Comparison of ENCODE assay signal across 17 cellular contexts in genomic region chr11:73749118-73749517, GRCh38. TPM values are rescaled to one million over a fixed set of nuclear protein-coding genes. Genes with fewer than 3 reads are reported as not detected.
A peak's percentile ranks its signal among the peaks of the same experiment; 100 is the strongest.
DNase-seq lines count a peak whose midpoint lies in the region; ATAC-seq, FAIRE-seq and TF ChIP-seq lines count a peak whose summit lies in the region.
"Had no signal": no experiment of that assay in that cellular context is flagged by ENCODE, and none has a peak within 500 bp of the region (broad histone marks: within the 10 kb centered on the region; RNA-seq: fewer than 3 reads in every experiment).

No MANE protein-coding gene starts in this region.

- H3K36me3 ChIP-seq in HepG2 (replicated peaks in 1 of 2; ENCODE audit: control insufficient read depth in 1 of 2, insufficient read depth in 2 of 2, low read length in 2 of 2) = peaks cover 0 to 6% of the 10 kb centered on the region in 2 experiments; a peak in 2 of 5 replicates
- H3K36me3 ChIP-seq in right lobe of liver = no peaks in the 10 kb centered on the region
- no peaks in the 10 kb centered on the region; the same call in 2 of the 3 replicates for H3K36me3 ChIP-seq in K562 (ENCODE audit: control insufficient read depth, insufficient read depth, low read length)
- peaks cover 3% of the 10 kb centered on the region for H3K36me3 ChIP-seq in brain microvascular endothelial cell (replicated peaks)

- H3K4me3 ChIP-seq in HepG2 (replicated peaks in 1 of 3; ENCODE audit: insufficient read depth in 1 of 3, low read depth in 2 of 3, low read length in 3 of 3) (no peak overlapping the region), right lobe of liver (no peak overlapping the region), K562 (no peak overlapping the region), brain microvascular endothelial cell (ENCODE audit: low read depth, low read length) (no peak overlapping the region)
- H3K4me3 ChIP-seq: BLaER1 treated with 17β-estradiol and CSF1 and Interleukin-3, amounts not matched to agents 10 nM and 100 nM; GM12878; GM23248 had no signal

- H2AFZ ChIP-seq in HepG2 (ENCODE audit: low read length) (no peak overlapping the region), K562 (ENCODE audit: low read depth, low read length) (no peak overlapping the region)
- H2AFZ ChIP-seq: GM23248 had no signal

- peaks cover 20% of the 10 kb centered on the region for H3K4me1 Mint-ChIP-seq in neural crest cell

- TF ChIP-seq EP300 in HepG2 (IDR thresholded peaks at IDR 0.05; ENCODE audit: low read depth in 2 of 2, low read length in 2 of 2) = no peak
- no peak for TF ChIP-seq EP300 in HepG2 (CRISPR knock-in tag; IDR thresholded peaks at IDR 0.05; ENCODE audit: borderline replicate concordance)
- no peak for TF ChIP-seq EP300 in K562 (IDR thresholded peaks at IDR 0.05; ENCODE audit: low read length)

- peak; percentile 67 for DNase-seq in HepG2 (ENCODE audit: low spot score)
- no peak for DNase-seq in right lobe of liver
- no peak for DNase-seq in K562 (ENCODE audit: extremely low read depth in 1 of 4, low spot score in 3 of 4)
- no peak for DNase-seq in neural crest cell (ENCODE audit: low read depth, low spot score)
- no peak for DNase-seq in brain microvascular endothelial cell
- no peak for DNase-seq in SHP77 (lab: John Stamatoyannopoulos, UW)
- no peak for DNase-seq in retina
- DNase-seq in HPDE6-E6E7 (ENCODE audit: extremely low spot score) = no peak
- DNase-seq: ACHN; CD4-positive, CD25-positive, alpha-beta regulatory T cell; DMS79; GM23248; H7; IMR-90 had no signal

- TF ChIP-seq CTCF in HepG2 (CRISPR knock-in tag; IDR thresholded peaks at IDR 0.05) (no peak), right lobe of liver (IDR thresholded peaks at IDR 0.05) (no peak), K562 (IDR thresholded peaks at IDR 0.05 in 2 of 3, conservative IDR thresholded peaks at IDR 0.05 in 1 of 3; ENCODE audit: insufficient read depth in 2 of 3, low read depth in 1 of 3, low read length in 3 of 3) (no peak), neural crest cell (conservative IDR thresholded peaks at IDR 0.05) (no peak), brain microvascular endothelial cell (IDR thresholded peaks at IDR 0.05; ENCODE audit: low read depth, low read length, missing control alignments) (no peak)

- BruUV-seq in HepG2 (replicated peaks; lab: Mats Ljungman, UMichigan) (no TSS peak), K562 (replicated peaks; lab: Mats Ljungman, UMichigan) (no TSS peak)

- no peak overlapping the region for H3K4me3 Mint-ChIP-seq in neural crest cell
- H3K4me3 Mint-ChIP-seq: CD4-positive, CD25-positive, alpha-beta regulatory T cell had no signal

- H3K79me2 ChIP-seq in HepG2 (ENCODE audit: insufficient read depth, low read length) (peaks cover 94% of the 10 kb centered on the region), K562 (ENCODE audit: control insufficient read depth, insufficient read depth, low read length) (peaks cover 74% of the 10 kb centered on the region)

- H3K4me1 ChIP-seq in HepG2 (ENCODE audit: insufficient read depth, low read length) (peaks cover 98% of the 10 kb centered on the region), right lobe of liver (peaks cover 0 to 43% (median 6%) of the 10 kb centered on the region in 4 donors), K562 (replicated peaks in 1 of 2; ENCODE audit: control insufficient read depth in 2 of 2, insufficient read depth in 2 of 2, low read length in 2 of 2) (peaks cover 2 to 3% of the 10 kb centered on the region in 2 experiments; a peak in 1 of 5 replicates)

- ATAC-seq in HepG2 (0 out of 3 replicates have a peak, but pooled peaks have one; percentile 23), right lobe of liver (no peak), K562 (no peak)
- ATAC-seq: GM12878 had no signal

- H3K4me2 ChIP-seq in HepG2 (ENCODE audit: low read depth, low read length) = peak overlapping the region; percentile 71
- no peak overlapping the region for H3K4me2 ChIP-seq in K562 (ENCODE audit: insufficient read depth, low read length)

- in situ Hi-C loops in HepG2 (cut with HindIII; ENCODE audit: extremely low pct_ligation_motif_present, low pct_unique_long_range_greater_than_20kb) = no loop called here
- in situ Hi-C loops in K562 (cut with MboI) = no loop called here
- in situ Hi-C loops in brain microvascular endothelial cell (cut with HindIII; ENCODE audit: low pct_ligation_motif_present, low sequenced_read_pairs) = no loop called here

- TF ChIP-seq POLR2A in HepG2 (IDR thresholded peaks at IDR 0.05; ENCODE audit: insufficient read depth in 1 of 2, low read depth in 2 of 2, low read length in 2 of 2) (no peak), right lobe of liver (IDR thresholded peaks at IDR 0.05) (no peak), K562 (conservative IDR thresholded peaks at IDR 0.05) (no peak)

- no peak for FAIRE-seq in HepG2 (lab: Jason Lieb, UNC)
- FAIRE-seq in K562 (lab: Jason Lieb, UNC) = no peak
- FAIRE-seq: GM12878, GM18507 had no signal

- peaks cover 18% of the 10 kb centered on the region for H4K20me1 ChIP-seq in HepG2 (ENCODE audit: insufficient read depth, low read length)
- peaks cover 13% of the 10 kb centered on the region for H4K20me1 ChIP-seq in K562 (replicated peaks; ENCODE audit: control insufficient read depth, insufficient read depth, low read length)

- no peaks in the 10 kb centered on the region for H3K27me3 Mint-ChIP-seq in neural crest cell (ENCODE audit: low read depth)
- H3K27me3 Mint-ChIP-seq: CD4-positive, CD25-positive, alpha-beta regulatory T cell had no signal

- H3K9ac ChIP-seq in HepG2 (ENCODE audit: insufficient read depth, low read depth, low read length) (no peak overlapping the region), K562 (ENCODE audit: insufficient read depth in 1 of 2, low read depth in 2 of 2, low read length in 2 of 2) (no peak overlapping the region)
- H3K9ac ChIP-seq: BLaER1 treated with 17β-estradiol and CSF1 and Interleukin-3, amounts not matched to agents 10 nM and 100 nM; GM23248 had no signal

- intact Hi-C loops in HepG2 (cut with micrococcal nuclease; ENCODE audit: unreplicated experiment) = no loop called here
- intact Hi-C loops in right lobe of liver (cut with DNase I) = no loop called here
- intact Hi-C loops in K562 (cut with micrococcal nuclease) = no loop called here

- no peaks in the 10 kb centered on the region for H3K9me3 Mint-ChIP-seq in neural crest cell
- H3K9me3 Mint-ChIP-seq: CD4-positive, CD25-positive, alpha-beta regulatory T cell had no signal

- H3K27ac ChIP-seq in HepG2 (ENCODE audit: extremely low read length, insufficient read depth, low read length) (peak overlapping the region; percentile 81), right lobe of liver (no peak overlapping the region), K562 (ENCODE audit: extremely low read depth, low read depth, low read length) (no peak overlapping the region), brain microvascular endothelial cell (no peak overlapping the region)
- H3K27ac ChIP-seq: BLaER1 treated with 17β-estradiol and CSF1 and Interleukin-3, amounts not matched to agents 10 nM and 100 nM; GM23248 had no signal

- H3K9me1 ChIP-seq in K562 (ENCODE audit: control insufficient read depth, insufficient read depth, low read length) = no peaks in the 10 kb centered on the region

- CTCF ChIA-PET in HepG2 (lab: Yijun Ruan, JAX; ENCODE audit: low intra/inter-chr PET ratio, low total read pairs) (no interaction called here), K562 (lab: Yijun Ruan, JAX; ENCODE audit: low intra/inter-chr PET ratio) (no interaction called here)

- POLR2A ChIA-PET in HepG2 (lab: Yijun Ruan, JAX) (interaction anchor here (1.1 to 2.9 kb wide), 4 partner anchors 9 to 39 kb away, joined by 3 to 16 read pairs (median 9); partner anchors contain the start of genes MRPL48 and RAB6A), K562 (lab: Yijun Ruan, JAX) (interaction anchor here (0.8 to 2.1 kb wide), 5 partner anchors 9 to 30 kb away, joined by 3 to 9 read pairs (median 3); partner anchors contain the start of gene RAB6A)

- no peaks in the 10 kb centered on the region for H3K27me3 ChIP-seq in HepG2 (ENCODE audit: control insufficient read depth in 1 of 2, insufficient read depth in 2 of 2, low read length in 2 of 2)
- H3K27me3 ChIP-seq in right lobe of liver = no peaks in the 10 kb centered on the region
- H3K27me3 ChIP-seq in K562 (ENCODE audit: control insufficient read depth in 2 of 2, insufficient read depth in 2 of 2, low read length in 2 of 2) = no peaks in the 10 kb centered on the region
- no peaks in the 10 kb centered on the region for H3K27me3 ChIP-seq in brain microvascular endothelial cell (replicated peaks)
- H3K27me3 ChIP-seq: BLaER1 treated with 17β-estradiol and CSF1 and Interleukin-3, amounts not matched to agents 10 nM and 100 nM had no signal

- TF ChIP-seq RAD21 in HepG2 (CRISPR knock-in tag; IDR thresholded peaks at IDR 0.05) (no peak), K562 (CRISPR knock-in tag; conservative IDR thresholded peaks at IDR 0.05 in 1 of 2, IDR thresholded peaks at IDR 0.05 in 1 of 2) (no peak)

- peak overlapping the region; percentile 85 for H3K27ac Mint-ChIP-seq in neural crest cell (ENCODE audit: unreplicated experiment)

- H3K9me3 ChIP-seq in HepG2 (ENCODE audit: low read length) (no peaks in the 10 kb centered on the region), right lobe of liver (no peaks in the 10 kb centered on the region), K562 (replicated peaks; ENCODE audit: control insufficient read depth, insufficient read depth, low read depth, low read length) (no peaks in the 10 kb centered on the region)
- H3K9me3 ChIP-seq: BLaER1 treated with 17β-estradiol and CSF1 and Interleukin-3, amounts not matched to agents 10 nM and 100 nM had no signal

- no peaks in the 10 kb centered on the region for H3K36me3 Mint-ChIP-seq in neural crest cell (ENCODE audit: low read depth)

- WGBS in HepG2 (ENCODE audit: low lambda C conversion rate) = 76% methylated on average over 7 of the region's 7 CpGs
- 100% methylated on average over 7 of the region's 7 CpGs for WGBS in right lobe of liver (ENCODE audit: insufficient coverage, low coverage, low lambda C conversion rate, missing lambda C conversion rate)
- 91% methylated on average over 7 of the region's 7 CpGs for WGBS in K562 (ENCODE audit: insufficient coverage, low coverage, missing lambda C conversion rate)

RNA-seq across cellular contexts. Expression of gene RAB6A, which starts 11.8 kb away (rescaled TPM):
- total RNA-seq in HepG2 (2016; rRNA removed; fragmentation: Illumina TruSeq; extraction: Trizol) (74.3 and 83.3 TPM in 2 replicates), right lobe of liver (100 to 1,000 TPM in 2 of 6 experiments, 10 to 100 TPM in 4; 59.3 to 163 (median 81.7) TPM), K562 (2014; rRNA removed) (30.0 and 35.8 TPM in 2 replicates), K562 (2014; rRNA removed; fragmentation: Illumina TruSeq; extraction: Trizol) (45.4 and 53.5 TPM in 2 replicates), K562 (2015; rRNA removed; fragmentation: Illumina TruSeq; extraction: Trizol) (39.6 and 45.7 TPM in 2 replicates), K562 (2021) (70.8 and 77.2 TPM in 2 replicates), neural crest cell (75.0 and 85.9 TPM in 2 replicates)
- total RNA-seq in HepG2 (2016; cell fraction: cytosol; rRNA removed; fragmentation: Illumina TruSeq; extraction: Trizol; ENCODE audit: low read depth) = 71.2 and 75.6 TPM in 2 replicates
- 77.4 and 84.5 TPM in 2 replicates for total RNA-seq in HepG2 (2016; cell fraction: insoluble cytoplasmic fraction; rRNA removed; fragmentation: Illumina TruSeq; extraction: Trizol)
- 47.3 and 51.3 TPM in 2 replicates for total RNA-seq in HepG2 (2016; cell fraction: membrane; rRNA removed; fragmentation: Illumina TruSeq; extraction: Trizol)
- 40.6 and 45.8 TPM in 2 replicates for total RNA-seq in HepG2 (2016; cell fraction: nucleus; rRNA removed; fragmentation: Illumina TruSeq; extraction: Trizol)
- polyA plus RNA-seq in HepG2 (2011; rRNA removed) (92.0 and 121 TPM in 2 replicates), K562 (2011; rRNA removed) (74.7 and 95.3 TPM in 2 replicates), K562 (2014; fragmentation: Illumina TruSeq; extraction: Trizol) (60.2 and 67.9 TPM in 2 replicates), K562 (2014; fragmentation: Nextera tagmentation; extraction: Ambion mirVana) (10 to 100 TPM; 14.0 to 15.7 TPM), K562 (2014; rRNA removed) (33.6 and 41.4 TPM in 2 replicates)
- 39.6 and 72.5 TPM in 2 replicates for polyA plus RNA-seq in HepG2 (2011; cell fraction: cytosol; rRNA removed)
- 38.0 and 39.7 TPM in 2 replicates for polyA plus RNA-seq in HepG2 (2011; cell fraction: nucleus; rRNA removed)
- 73.4 and 84.2 TPM in 2 replicates for polyA plus RNA-seq in HepG2 (2012)
- 10.3 and 12.2 TPM in 2 replicates for polyA plus RNA-seq in HepG2 (2016; cell fraction: cytosol; fragmentation: Illumina TruSeq; extraction: Trizol; ENCODE audit: low read depth)
- 113 and 114 TPM in 2 replicates for polyA plus RNA-seq in HepG2 (2016; cell fraction: insoluble cytoplasmic fraction; fragmentation: Illumina TruSeq; extraction: Trizol; ENCODE audit: low read depth)
- 31.5 and 35.2 TPM in 2 replicates for polyA plus RNA-seq in HepG2 (2016; cell fraction: membrane; fragmentation: Illumina TruSeq; extraction: Trizol; ENCODE audit: low read depth)
- 65.7 and 66.6 TPM in 2 replicates for polyA plus RNA-seq in HepG2 (2016; cell fraction: nucleus; fragmentation: Illumina TruSeq; extraction: Trizol; ENCODE audit: insufficient read depth, low read depth)
- polyA minus RNA-seq in HepG2 (2011; rRNA and poly(A)+ RNA removed; ENCODE audit: low replicate concordance) = 87.8 and 136 TPM in 2 replicates
- polyA minus RNA-seq in HepG2 (2011; cell fraction: cytosol; rRNA and poly(A)+ RNA removed) = 128 and 159 TPM in 2 replicates
- 68.9 and 102 TPM in 2 replicates for polyA minus RNA-seq in HepG2 (2011; cell fraction: nucleus; rRNA and poly(A)+ RNA removed)
- total RNA-seq in K562 (2011; cell fraction: chromatin; rRNA removed; ENCODE audit: low replicate concordance) = 17.2 and 50.1 TPM in 2 replicates
- total RNA-seq in K562 (2011; cell fraction: nucleolus; rRNA removed) = 15.7 and 17.4 TPM in 2 replicates
- 22.2 and 30.5 TPM in 2 replicates for total RNA-seq in K562 (2011; cell fraction: nucleoplasm; rRNA removed)
- polyA plus RNA-seq in K562 (2011; cell fraction: cytosol; rRNA removed) = 35.5 and 36.2 TPM in 2 replicates
- 21.9 and 32.9 TPM in 2 replicates for polyA plus RNA-seq in K562 (2011; cell fraction: nucleus; rRNA removed)
- 55.5 and 74.0 TPM in 2 replicates for polyA plus RNA-seq in K562 (2012)
- polyA minus RNA-seq in K562 (2011; rRNA and poly(A)+ RNA removed) = 200 and 246 TPM in 2 replicates
- 47.0 and 60.7 TPM in 2 replicates for polyA minus RNA-seq in K562 (2011; cell fraction: cytosol; rRNA and poly(A)+ RNA removed)
- 12.4 and 26.5 TPM in 2 replicates for polyA minus RNA-seq in K562 (2011; cell fraction: nucleus; rRNA and poly(A)+ RNA removed)

RNA-seq across cellular contexts. Expression of gene MRPL48, which starts 38.6 kb away (rescaled TPM):
- total RNA-seq in HepG2 (2016; rRNA removed; fragmentation: Illumina TruSeq; extraction: Trizol) (67.9 and 97.3 TPM in 2 replicates), right lobe of liver (10 to 100 TPM; 15.9 to 26.7 (median 18.2) TPM), K562 (2014; rRNA removed) (87.2 and 98.6 TPM in 2 replicates), K562 (2014; rRNA removed; fragmentation: Illumina TruSeq; extraction: Trizol) (102 and 104 TPM in 2 replicates), K562 (2015; rRNA removed; fragmentation: Illumina TruSeq; extraction: Trizol) (102 and 118 TPM in 2 replicates), K562 (2021) (66.0 and 81.9 TPM in 2 replicates), neural crest cell (51.4 and 53.5 TPM in 2 replicates)
- total RNA-seq in HepG2 (2016; cell fraction: cytosol; rRNA removed; fragmentation: Illumina TruSeq; extraction: Trizol; ENCODE audit: low read depth) = 27.8 TPM in 2 replicates
- 65.9 and 101 TPM in 2 replicates for total RNA-seq in HepG2 (2016; cell fraction: insoluble cytoplasmic fraction; rRNA removed; fragmentation: Illumina TruSeq; extraction: Trizol)
- total RNA-seq in HepG2 (2016; cell fraction: membrane; rRNA removed; fragmentation: Illumina TruSeq; extraction: Trizol) = 51.7 and 53.0 TPM in 2 replicates
- 21.9 and 28.3 TPM in 2 replicates for total RNA-seq in HepG2 (2016; cell fraction: nucleus; rRNA removed; fragmentation: Illumina TruSeq; extraction: Trizol)
- polyA plus RNA-seq in HepG2 (2011; rRNA removed) (50.2 and 61.2 TPM in 2 replicates), K562 (2011; rRNA removed) (126 and 130 TPM in 2 replicates), K562 (2014; fragmentation: Illumina TruSeq; extraction: Trizol) (68.5 and 75.0 TPM in 2 replicates), K562 (2014; fragmentation: Nextera tagmentation; extraction: Ambion mirVana) (100 to 1,000 TPM; 216 to 237 TPM), K562 (2014; rRNA removed) (67.2 and 79.2 TPM in 2 replicates)
- 27.7 and 30.4 TPM in 2 replicates for polyA plus RNA-seq in HepG2 (2011; cell fraction: cytosol; rRNA removed)
- polyA plus RNA-seq in HepG2 (2011; cell fraction: nucleus; rRNA removed) = 9.2 and 10.1 TPM in 2 replicates
- polyA plus RNA-seq in HepG2 (2012) = 40.6 and 45.7 TPM in 2 replicates
- polyA plus RNA-seq in HepG2 (2016; cell fraction: cytosol; fragmentation: Illumina TruSeq; extraction: Trizol; ENCODE audit: low read depth) = 34.1 and 42.7 TPM in 2 replicates
- 102 and 104 TPM in 2 replicates for polyA plus RNA-seq in HepG2 (2016; cell fraction: insoluble cytoplasmic fraction; fragmentation: Illumina TruSeq; extraction: Trizol; ENCODE audit: low read depth)
- polyA plus RNA-seq in HepG2 (2016; cell fraction: membrane; fragmentation: Illumina TruSeq; extraction: Trizol; ENCODE audit: low read depth) = 46.1 and 46.9 TPM in 2 replicates
- 34.7 and 41.9 TPM in 2 replicates for polyA plus RNA-seq in HepG2 (2016; cell fraction: nucleus; fragmentation: Illumina TruSeq; extraction: Trizol; ENCODE audit: insufficient read depth, low read depth)
- 13.4 and 41.4 TPM in 2 replicates for polyA minus RNA-seq in HepG2 (2011; rRNA and poly(A)+ RNA removed; ENCODE audit: low replicate concordance)
- polyA minus RNA-seq in HepG2 (2011; cell fraction: cytosol; rRNA and poly(A)+ RNA removed) = 11.1 and 12.9 TPM in 2 replicates
- 15.0 and 16.6 TPM in 2 replicates for polyA minus RNA-seq in HepG2 (2011; cell fraction: nucleus; rRNA and poly(A)+ RNA removed)
- 47.1 and 66.4 TPM in 2 replicates for total RNA-seq in K562 (2011; cell fraction: chromatin; rRNA removed; ENCODE audit: low replicate concordance)
- 27.8 and 30.0 TPM in 2 replicates for total RNA-seq in K562 (2011; cell fraction: nucleolus; rRNA removed)
- total RNA-seq in K562 (2011; cell fraction: nucleoplasm; rRNA removed) = 47.8 and 65.0 TPM in 2 replicates
- polyA plus RNA-seq in K562 (2011; cell fraction: cytosol; rRNA removed) = 27.7 and 54.8 TPM in 2 replicates
- 30.0 and 56.5 TPM in 2 replicates for polyA plus RNA-seq in K562 (2011; cell fraction: nucleus; rRNA removed)
- polyA plus RNA-seq in K562 (2012) = 93.8 and 140 TPM in 2 replicates
- polyA minus RNA-seq in K562 (2011; rRNA and poly(A)+ RNA removed) = 63.0 and 72.5 TPM in 2 replicates
- 23.1 and 25.8 TPM in 2 replicates for polyA minus RNA-seq in K562 (2011; cell fraction: cytosol; rRNA and poly(A)+ RNA removed)
- 11.6 and 21.1 TPM in 2 replicates for polyA minus RNA-seq in K562 (2011; cell fraction: nucleus; rRNA and poly(A)+ RNA removed)
